1 cellular context compared by ENCODE assay signal in genomic region chr18:5530623-5531022, GRCh38.
TF ChIP-seq lines count a peak whose summit lies in the region.

No MANE protein-coding gene starts in this region.

TF ChIP-seq in H1, 55 proteins besides CTCF, POLR2A, EP300 and RAD21:
- TF ChIP-seq MAFK (IDR thresholded peaks at IDR 0.05; ENCODE audit: low read depth, low read length): no peak
- no peak for TF ChIP-seq CBX5 (IDR thresholded peaks at IDR 0.05; ENCODE audit: low read depth, low read length)
- TF ChIP-seq HDAC2 (IDR thresholded peaks at IDR 0.05; ENCODE audit: borderline replicate concordance in 1 of 2, low read depth in 2 of 2, low read length in 2 of 2): no peak
- no peak for TF ChIP-seq EZH2 (IDR thresholded peaks at IDR 0.05; ENCODE audit: low read depth, low read length, severe bottlenecking)
- no peak for TF ChIP-seq CHD7 (IDR thresholded peaks at IDR 0.05; ENCODE audit: insufficient replicate concordance, low read length)
- TF ChIP-seq JUN (IDR thresholded peaks at IDR 0.05; ENCODE audit: low read depth, low read length): no peak
- TF ChIP-seq RNF2 (IDR thresholded peaks at IDR 0.05; ENCODE audit: borderline replicate concordance, low read depth, low read length, missing control alignments, poor library complexity, severe bottlenecking): no peak
- no peak for TF ChIP-seq TAF7 (optimal IDR thresholded peaks at IDR 0.05; ENCODE audit: borderline replicate concordance, low read depth, low read length)
- TF ChIP-seq TEAD4 (IDR thresholded peaks at IDR 0.05; ENCODE audit: low read depth, low read length): no peak
- TF ChIP-seq HDAC6 (IDR thresholded peaks at IDR 0.05; ENCODE audit: low read depth, low read length): no peak
- no peak for TF ChIP-seq NRF1 (IDR thresholded peaks at IDR 0.05; ENCODE audit: low read depth, low read length)
- TF ChIP-seq SRF (IDR thresholded peaks at IDR 0.05; ENCODE audit: low read depth, low read length): no peak
- no peak for TF ChIP-seq SP2 (IDR thresholded peaks at IDR 0.05; ENCODE audit: low read length)
- no peak for TF ChIP-seq POU5F1 (IDR thresholded peaks at IDR 0.05; ENCODE audit: low read depth, low read length)
- TF ChIP-seq TBP (IDR thresholded peaks at IDR 0.05; ENCODE audit: low read depth, low read length): no peak
- no peak for TF ChIP-seq SIN3A (conservative IDR thresholded peaks at IDR 0.05 in 1 of 2, IDR thresholded peaks at IDR 0.05 in 1 of 2; ENCODE audit: low read depth in 1 of 2, low read length in 2 of 2)
- TF ChIP-seq SIX5 (IDR thresholded peaks at IDR 0.05; ENCODE audit: low read depth, low read length): no peak
- no peak for TF ChIP-seq ATF3 (IDR thresholded peaks at IDR 0.05; ENCODE audit: insufficient read depth, low read depth, low read length)
